Comparison of ENCODE assay signal across 12 cellular contexts in genomic region chr6:74731204-74731603, GRCh38.
DNase-seq lines count a peak whose midpoint lies in the region; TF ChIP-seq lines count a peak whose summit lies in the region.
"Had no signal": no experiment of that assay in that cellular context is flagged by ENCODE, and none has a peak within 500 bp of the region (broad histone marks: within the 10 kb centered on the region; RNA-seq: fewer than 3 reads in every experiment).

No MANE protein-coding gene starts in this region.

- H3K27ac Mint-ChIP-seq in T-helper 2 cell treated with Interferon-gamma antibody and Interleukin-4, amounts not matched to agents 5 μg/mL and 100 μg/mL, for 36 hours, result no peak overlapping the region
- H3K27ac Mint-ChIP-seq in glutamatergic neuron (ENCODE audit: unreplicated experiment), result no peak overlapping the region
- H3K27ac Mint-ChIP-seq: CD4-positive, CD25-positive, alpha-beta regulatory T cell; GM23338 had no signal

- no peaks in the 10 kb centered on the region for H3K79me2 ChIP-seq in smooth muscle cell (ENCODE audit: low read depth)

- no peaks in the 10 kb centered on the region for H3K27me3 ChIP-seq in SJCRH30
- H3K27me3 ChIP-seq in smooth muscle cell (ENCODE audit: low read depth), result no peaks in the 10 kb centered on the region
- H3K27me3 ChIP-seq: neutrophil had no signal

- H3K9me3 Mint-ChIP-seq in T-helper 2 cell treated with Interferon-gamma antibody and Interleukin-4, amounts not matched to agents 5 μg/mL and 100 μg/mL, for 36 hours, result peaks cover 4% of the 10 kb centered on the region
- no peaks in the 10 kb centered on the region for H3K9me3 Mint-ChIP-seq in glutamatergic neuron (ENCODE audit: unreplicated experiment)
- H3K9me3 Mint-ChIP-seq: GM23338 had no signal

- H3K36me3 ChIP-seq in SJCRH30 (no peaks in the 10 kb centered on the region), smooth muscle cell (ENCODE audit: low read depth) (no peaks in the 10 kb centered on the region)
- H3K36me3 ChIP-seq: neutrophil had no signal

- H2AFZ ChIP-seq in smooth muscle cell (ENCODE audit: low read depth), result no peak overlapping the region
- H2AFZ ChIP-seq: GM23338 had no signal

- H4K20me1 ChIP-seq in smooth muscle cell (ENCODE audit: low read depth), result no peaks in the 10 kb centered on the region

- H3K4me3 Mint-ChIP-seq in T-helper 2 cell treated with Interferon-gamma antibody and Interleukin-4, amounts not matched to agents 5 μg/mL and 100 μg/mL, for 36 hours, result no peak overlapping the region
- H3K4me3 Mint-ChIP-seq in glutamatergic neuron (ENCODE audit: unreplicated experiment), result no peak overlapping the region
- H3K4me3 Mint-ChIP-seq: CD4-positive, CD25-positive, alpha-beta regulatory T cell; GM23338 had no signal

- H3K36me3 Mint-ChIP-seq in T-helper 2 cell treated with Interferon-gamma antibody and Interleukin-4, amounts not matched to agents 5 μg/mL and 100 μg/mL, for 36 hours (ENCODE audit: low read depth), result no peaks in the 10 kb centered on the region
- no peaks in the 10 kb centered on the region for H3K36me3 Mint-ChIP-seq in glutamatergic neuron (ENCODE audit: unreplicated experiment)
- H3K36me3 Mint-ChIP-seq: CD4-positive, CD25-positive, alpha-beta regulatory T cell had no signal

- H3K27ac ChIP-seq in SJCRH30, result peak overlapping the region; percentile 92
- peak overlapping the region; percentile 46 for H3K27ac ChIP-seq in smooth muscle cell (ENCODE audit: low read depth)
- H3K27ac ChIP-seq: neutrophil had no signal

- 41% methylated on average over 2 of the region's 2 CpGs for whole genome bisulfite sequencing in smooth muscle cell (ENCODE audit: low lambda C conversion rate)

- H3K4me1 ChIP-seq in SJCRH30 (peaks cover 31% of the 10 kb centered on the region), smooth muscle cell (ENCODE audit: low read depth) (no peaks in the 10 kb centered on the region)

- H3K9me3 ChIP-seq in SJCRH30 (replicated peaks) (peaks cover 5% of the 10 kb centered on the region; the same call in 1 of the 2 replicates), smooth muscle cell (replicated peaks; ENCODE audit: low read depth) (no peaks in the 10 kb centered on the region)
- H3K9me3 ChIP-seq: neutrophil had no signal

- no peak overlapping the region for H3K4me2 ChIP-seq in smooth muscle cell
- H3K4me2 ChIP-seq: GM23338 had no signal

- peak; percentile 29 for DNase-seq in NCI-H1092 (lab: John Stamatoyannopoulos, UW)
- peak; percentile 85 to 98 for DNase-seq in SJCRH30
- peak; percentile 73 for DNase-seq in fibroblast of peridontal ligament (ENCODE audit: extremely low read depth)
- no peak for DNase-seq in smooth muscle cell (lab: John Stamatoyannopoulos, UW; ENCODE audit: unreplicated experiment)
- DNase-seq in AG08396 (ENCODE audit: low spot score), result no peak
- no peak for DNase-seq in T-helper 2 cell treated with Interferon-gamma antibody and Interleukin-4, amounts not matched to agents 5 μg/mL and 100 μg/mL, for 36 hours (ENCODE audit: low spot score)
- no peak for DNase-seq in glutamatergic neuron
- DNase-seq: CD4-positive, CD25-positive, alpha-beta regulatory T cell; T-helper 9 cell had no signal

- TF ChIP-seq CTCF in smooth muscle cell (IDR thresholded peaks at IDR 0.05; ENCODE audit: borderline replicate concordance, insufficient read depth, poor library complexity, severe bottlenecking) (no peak), glutamatergic neuron (IDR thresholded peaks at IDR 0.05; ENCODE audit: partially characterized antibody, unreplicated experiment) (no peak)

- no peaks in the 10 kb centered on the region for H3F3A ChIP-seq in smooth muscle cell (ENCODE audit: low read depth)

- no peaks in the 10 kb centered on the region for H3K4me1 Mint-ChIP-seq in T-helper 2 cell treated with Interferon-gamma antibody and Interleukin-4, amounts not matched to agents 5 μg/mL and 100 μg/mL, for 36 hours (ENCODE audit: low read depth)
- H3K4me1 Mint-ChIP-seq in glutamatergic neuron (ENCODE audit: low read depth, unreplicated experiment), result no peaks in the 10 kb centered on the region
- H3K4me1 Mint-ChIP-seq: CD4-positive, CD25-positive, alpha-beta regulatory T cell; GM23338 had no signal

- H3K4me3 ChIP-seq in SJCRH30 (no peak overlapping the region), smooth muscle cell (no peak overlapping the region)
- H3K4me3 ChIP-seq: GM23338, lung had no signal

- no peaks in the 10 kb centered on the region for H3K27me3 Mint-ChIP-seq in T-helper 2 cell treated with Interferon-gamma antibody and Interleukin-4, amounts not matched to agents 5 μg/mL and 100 μg/mL, for 36 hours (ENCODE audit: low read depth)
- peaks cover 2% of the 10 kb centered on the region for H3K27me3 Mint-ChIP-seq in glutamatergic neuron (ENCODE audit: unreplicated experiment)
- H3K27me3 Mint-ChIP-seq: CD4-positive, CD25-positive, alpha-beta regulatory T cell had no signal

- H3K9ac ChIP-seq in smooth muscle cell (ENCODE audit: low read depth), result no peak overlapping the region

Comparison
In these comparisons a context has a peak if more than half of its experiments do, and no peak if none do; other contexts are left out.
1. DNase-seq: peak in NCI-H1092 (single experiment), SJCRH30 (2 of 2) and fibroblast of peridontal ligament (single experiment); none in smooth muscle cell (single experiment), AG08396 (single experiment), T-helper 2 cell treated with Interferon-gamma antibody and Interleukin-4, amounts not matched to agents 5 μg/mL and 100 μg/mL, for 36 hours (single experiment) and glutamatergic neuron (single experiment).